In the genomic region with DNA sequence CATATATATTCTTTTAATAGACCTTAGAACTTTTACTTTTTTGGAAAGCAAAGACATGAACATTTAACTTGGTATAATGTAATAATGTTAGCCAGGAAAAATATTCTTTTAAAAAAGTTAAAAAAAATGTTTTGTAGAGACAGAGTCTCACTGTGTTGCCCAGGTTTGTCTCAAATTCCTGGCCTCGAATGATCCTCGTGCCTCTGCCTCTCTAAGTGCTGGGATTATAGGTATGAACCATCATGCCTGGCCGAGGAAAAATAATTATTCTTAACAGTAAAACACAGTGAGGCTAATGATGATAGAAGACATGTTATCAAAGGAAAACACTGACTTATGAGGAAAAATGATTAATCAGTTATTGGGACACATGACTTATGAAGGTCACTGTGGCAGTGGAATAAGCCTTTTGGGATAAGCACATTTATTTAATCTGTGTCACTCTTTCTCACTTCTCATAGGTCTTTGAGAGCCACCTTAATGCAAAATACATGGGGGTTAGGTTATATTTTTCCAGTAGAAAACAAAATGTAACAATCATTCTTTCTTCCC, we compare ENCODE assay signal across 26 cellular contexts.
"Had no signal": no experiment of that assay in that cellular context is flagged by ENCODE, and none has a peak within 500 bp of the region (broad histone marks: within the 10 kb centered on the region; RNA-seq: fewer than 3 reads in every experiment).

No MANE protein-coding gene starts in this region.

- H3K27ac ChIP-seq: dorsolateral prefrontal cortex, esophagus squamous epithelium, heart right ventricle, lower lobe of right lung, prostate gland, sigmoid colon, thoracic aorta, tibial nerve, upper lobe of left lung had no signal

- FAIRE-seq: islet of Langerhans, urothelium cell line had no signal

- H3K27me3 ChIP-seq: dorsolateral prefrontal cortex, esophagus squamous epithelium, heart right ventricle, sigmoid colon, tibial nerve, upper lobe of left lung had no signal

- H3K4me3 ChIP-seq: dorsolateral prefrontal cortex, esophagus squamous epithelium, heart right ventricle, left ventricle myocardium inferior, lower lobe of right lung, prostate gland, sigmoid colon, thoracic aorta, tibial nerve, upper lobe of left lung had no signal

- H3K4me1 ChIP-seq: prostate gland had no signal

- H3K36me3 ChIP-seq: esophagus squamous epithelium, heart right ventricle, left ventricle myocardium inferior, lower lobe of right lung, prostate gland, sigmoid colon, thoracic aorta, tibial nerve, upper lobe of left lung had no signal

- DNase-seq: dorsolateral prefrontal cortex; effector CD4-positive, alpha-beta T cell; esophagus squamous epithelium; foreskin melanocyte; glutamatergic neuron; heart right ventricle; hippocampal formation; kidney glomerular epithelial cell; left colon; left ventricle myocardium inferior; lower lobe of right lung; naive thymus-derived CD8-positive, alpha-beta T cell; nephron progenitor cell; nucleus accumbens; right cardiac atrium; sigmoid colon; stimulated activated CD4-positive, alpha-beta T cell treated with anti-CD3 and anti-CD28 coated beads, Interleukin-4, amount 100 ng/mL, for 4 hours; stimulated activated naive CD8-positive, alpha-beta T cell treated with anti-CD3 and anti-CD28 coated beads, Interleukin-15, Interleukin-2, amounts not matched to agents 100 U/mL and 50 U/mL, for 24 hours; substantia nigra; upper lobe of left lung had no signal

- H3K9me3 ChIP-seq: esophagus squamous epithelium, heart right ventricle, left ventricle myocardium inferior, lower lobe of right lung, prostate gland, sigmoid colon, thoracic aorta, tibial nerve, upper lobe of left lung had no signal

- ATAC-seq: left colon; lower lobe of right lung; naive thymus-derived CD8-positive, alpha-beta T cell; stimulated activated memory B cell treated with anti-CD40 and anti-IgM and Interleukin-4, amounts not matched to agents 10 μg/mL and 1 μg/mL and 100 μg/mL, for 72 hours had no signal
